37 cellular contexts compared by ENCODE assay signal in genomic region chr3:108014943-108015342, GRCh38.
"Had no signal": no experiment of that assay in that cellular context is flagged by ENCODE, and none has a peak within 500 bp of the region (broad histone marks: within the 10 kb centered on the region; RNA-seq: fewer than 3 reads in every experiment).

No MANE protein-coding gene starts in this region.

- H3K9me3 Mint-ChIP-seq: activated B cell treated with CpG ODN at 0.5 μM for 24 hours; activated CD4-positive, alpha-beta memory T cell treated with anti-CD3 and anti-CD28 coated beads for 36 hours; activated CD8-positive, alpha-beta T cell treated with anti-CD3 and anti-CD28 coated beads for 36 hours; activated naive CD4-positive, alpha-beta T cell treated with anti-CD3 and anti-CD28 coated beads for 36 hours; activated naive CD8-positive, alpha-beta T cell treated with anti-CD3 and anti-CD28 coated beads for 36 hours; activated T-cell treated with anti-CD3 and anti-CD28 coated beads, Interleukin-2, amount 50 U/mL, for 4 hours; activated T-cell treated with anti-CD3 and anti-CD28 coated beads, Interleukin-2, amount 50 U/mL, for 72 hours; activated T-helper 1 cell treated with anti-CD3 and anti-CD28 coated beads, Interleukin-12 subunit alpha, Interleukin-12 subunit beta, Interleukin-2, Interleukin-4 antibody, amounts not matched to agents 30 ng/mL and 10 ng/mL and 1 ng/mL, durations not matched to agents 14 hours and 24 hours and 36 hours; central memory CD8-positive, alpha-beta T cell; T-helper 1 cell treated with Interleukin-12 subunit alpha and Interleukin-12 subunit beta and Interleukin-4 antibody, amounts not matched to agents 30 μg/mL and 1 μg/mL, for 36 hours; T-helper 2 cell treated with Interferon-gamma antibody and Interleukin-4, amounts not matched to agents 5 μg/mL and 100 μg/mL, for 36 hours had no signal

- H3K4me3 Mint-ChIP-seq: activated B cell treated with CpG ODN at 0.5 μM for 24 hours; activated CD4-positive, alpha-beta memory T cell treated with anti-CD3 and anti-CD28 coated beads for 36 hours; activated CD4-positive, alpha-beta T cell treated with anti-CD3 and anti-CD28 coated beads, Interleukin-2, amount 10 ng/mL, durations not matched to agents 24 days and 14 days; activated CD8-positive, alpha-beta T cell treated with anti-CD3 and anti-CD28 coated beads for 36 hours; activated naive CD4-positive, alpha-beta T cell treated with anti-CD3 and anti-CD28 coated beads for 36 hours; activated naive CD8-positive, alpha-beta T cell treated with anti-CD3 and anti-CD28 coated beads for 36 hours; activated T-cell treated with anti-CD3 and anti-CD28 coated beads, Interleukin-2, amount 50 U/mL, for 4 hours; activated T-cell treated with anti-CD3 and anti-CD28 coated beads, Interleukin-2, amount 50 U/mL, for 72 hours; activated T-helper 1 cell treated with anti-CD3 and anti-CD28 coated beads, Interleukin-12 subunit alpha, Interleukin-12 subunit beta, Interleukin-2, Interleukin-4 antibody, amounts not matched to agents 30 ng/mL and 10 ng/mL and 1 ng/mL, durations not matched to agents 14 hours and 24 hours and 36 hours; activated T-helper 17 cell treated with anti-CD3 and anti-CD28 coated beads, Interleukin-2, amount 50 U/mL, for 72 hours; central memory CD8-positive, alpha-beta T cell; T-helper 1 cell treated with Interleukin-12 subunit alpha and Interleukin-12 subunit beta and Interleukin-4 antibody, amounts not matched to agents 30 μg/mL and 1 μg/mL, for 36 hours; T-helper 2 cell treated with Interferon-gamma antibody and Interleukin-4, amounts not matched to agents 5 μg/mL and 100 μg/mL, for 36 hours had no signal

- H3K27me3 Mint-ChIP-seq: activated T-helper 17 cell treated with anti-CD3 and anti-CD28 coated beads, Interleukin-2, amount 50 U/mL, for 72 hours had no signal

- H3K9me3 ChIP-seq: adrenal gland, body of pancreas, breast epithelium had no signal

- H3K27ac Mint-ChIP-seq: activated B cell treated with CpG ODN at 0.5 μM for 24 hours; activated CD4-positive, alpha-beta memory T cell treated with anti-CD3 and anti-CD28 coated beads for 36 hours; activated CD4-positive, alpha-beta T cell treated with anti-CD3 and anti-CD28 coated beads, Interleukin-2, amount 10 ng/mL, durations not matched to agents 24 days and 14 days; activated CD8-positive, alpha-beta T cell treated with anti-CD3 and anti-CD28 coated beads for 36 hours; activated naive CD4-positive, alpha-beta T cell treated with anti-CD3 and anti-CD28 coated beads for 36 hours; activated naive CD8-positive, alpha-beta T cell treated with anti-CD3 and anti-CD28 coated beads for 36 hours; activated T-cell treated with anti-CD3 and anti-CD28 coated beads, Interleukin-2, amount 50 U/mL, for 72 hours; activated T-helper 1 cell treated with anti-CD3 and anti-CD28 coated beads, Interleukin-12 subunit alpha, Interleukin-12 subunit beta, Interleukin-2, Interleukin-4 antibody, amounts not matched to agents 30 ng/mL and 10 ng/mL and 1 ng/mL, durations not matched to agents 14 hours and 24 hours and 36 hours; activated T-helper 17 cell treated with anti-CD3 and anti-CD28 coated beads, Interleukin-2, amount 50 U/mL, for 72 hours; T-helper 1 cell treated with Interleukin-12 subunit alpha and Interleukin-12 subunit beta and Interleukin-4 antibody, amounts not matched to agents 30 μg/mL and 1 μg/mL, for 36 hours; T-helper 2 cell treated with Interferon-gamma antibody and Interleukin-4, amounts not matched to agents 5 μg/mL and 100 μg/mL, for 36 hours had no signal

- H3K4me1 ChIP-seq: adrenal gland, body of pancreas, breast epithelium had no signal

- H3K4me1 Mint-ChIP-seq: activated CD4-positive, alpha-beta T cell treated with anti-CD3 and anti-CD28 coated beads, Interleukin-2, amount 10 ng/mL, durations not matched to agents 24 days and 14 days; activated naive CD8-positive, alpha-beta T cell treated with anti-CD3 and anti-CD28 coated beads for 36 hours; central memory CD8-positive, alpha-beta T cell had no signal

- H3K27me3 ChIP-seq: adrenal gland, body of pancreas, brain microvascular endothelial cell, breast epithelium had no signal

- H3K36me3 ChIP-seq: adrenal gland, brain microvascular endothelial cell, breast epithelium, WERI-Rb-1 had no signal

- ATAC-seq: activated CD8-positive, alpha-beta T cell treated with anti-CD3 and anti-CD28 coated beads for 36 hours; activated naive CD4-positive, alpha-beta T cell treated with anti-CD3 and anti-CD28 coated beads, Interleukin-2, amount 50 U/mL, for 72 hours; activated T-cell treated with anti-CD3 and anti-CD28 coated beads, Interleukin-2, amount 50 U/mL, for 4 hours; activated T-cell treated with anti-CD3 and anti-CD28 coated beads, Interleukin-2, amount 50 U/mL, for 72 hours; activated T-helper 17 cell treated with anti-CD3 and anti-CD28 coated beads, Interleukin-2, amount 50 U/mL, for 72 hours; body of pancreas had no signal

- FAIRE-seq: astrocyte had no signal

- H3K4me3 ChIP-seq: adrenal gland, body of pancreas, breast epithelium had no signal

- H3K27ac ChIP-seq: adrenal gland, body of pancreas, brain microvascular endothelial cell, breast epithelium, WERI-Rb-1 had no signal

- DNase-seq: activated B cell treated with CpG ODN at 0.5 μM for 24 hours; activated CD4-positive, alpha-beta memory T cell treated with anti-CD3 and anti-CD28 coated beads for 36 hours; activated CD4-positive, alpha-beta T cell treated with anti-CD3 and anti-CD28 coated beads for 4 hours; activated CD4-positive, alpha-beta T cell treated with anti-CD3 and anti-CD28 coated beads, Interleukin-2, amount 10 ng/mL, durations not matched to agents 24 days and 14 days; activated CD4-positive, alpha-beta T cell treated with anti-CD3 and anti-CD28 coated beads, Interleukin-2, amount 50 U/mL, for 1 hour; activated CD4-positive, alpha-beta T cell treated with anti-CD3 and anti-CD28 coated beads, Interleukin-2, amount 50 U/mL, for 4 hours; activated CD4-positive, CD25-positive, alpha-beta regulatory T cell treated with anti-CD3 and anti-CD28 coated beads, Interleukin-2, amount 50 U/mL, for 72 hours; activated CD8-positive, alpha-beta memory T cell treated with anti-CD3 and anti-CD28 coated beads, Interleukin-2, amount 50 U/mL, for 4 hours; activated CD8-positive, alpha-beta T cell treated with anti-CD3 and anti-CD28 coated beads for 36 hours; activated effector memory CD4-positive, alpha-beta T cell treated with anti-CD3 and anti-CD28 coated beads, Interleukin-2, amount 50 U/mL, for 16 hours; activated gamma-delta T cell treated with Interleukin-2 at 50 U/mL for 16 hours; activated naive CD4-positive, alpha-beta T cell; activated naive CD4-positive, alpha-beta T cell treated with anti-CD3 and anti-CD28 coated beads for 36 hours; activated naive CD4-positive, alpha-beta T cell treated with anti-CD3 and anti-CD28 coated beads, Interleukin-2, amount 50 U/mL, for 16 hours; activated naive CD8-positive, alpha-beta T cell treated with anti-CD3 and anti-CD28 coated beads for 36 hours; activated T-cell treated with anti-CD3 and anti-CD28 coated beads for 4 hours; activated T-cell treated with anti-CD3 and anti-CD28 coated beads, Interleukin-2, amount 50 U/mL, for 1 hour; activated T-cell treated with anti-CD3 and anti-CD28 coated beads, Interleukin-2, amount 50 U/mL, for 4 hours; activated T-cell treated with anti-CD3 and anti-CD28 coated beads, Interleukin-2, amount 50 U/mL, for 72 hours; adrenal gland; amniotic stem cell; aorta; body of pancreas; brain microvascular endothelial cell; cerebellar nuclear complex; T-helper 1 cell; T-helper 2 cell; T-helper 9 cell; WERI-Rb-1 had no signal

- H3K36me3 Mint-ChIP-seq: activated CD4-positive, alpha-beta memory T cell treated with anti-CD3 and anti-CD28 coated beads for 36 hours had no signal
